Comparison of ENCODE assay signal across 17 cellular contexts in genomic region chr16:57282510-57283213, GRCh38. TPM values are rescaled to one million over a fixed set of nuclear protein-coding genes. Genes with fewer than 3 reads are reported as not detected.
DNase-seq lines count a peak whose midpoint lies in the region; ATAC-seq, FAIRE-seq and TF ChIP-seq lines count a peak whose summit lies in the region.
"Had no signal": no experiment of that assay in that cellular context is flagged by ENCODE, and none has a peak within 500 bp of the region (broad histone marks: within the 10 kb centered on the region; RNA-seq: fewer than 3 reads in every experiment).

No MANE protein-coding gene starts in this region.

- ATAC-seq in body of pancreas = no peak
- ATAC-seq in lung (ENCODE audit: insufficient read depth, low FRiP score) = no peak
- no peak for ATAC-seq in GM18861 (IDR thresholded peaks at IDR 0.05; ENCODE audit: unreplicated experiment)
- ATAC-seq: activated CD8-positive, alpha-beta memory T cell treated with anti-CD3 and anti-CD28 coated beads, Interleukin-2, amount 10 ng/mL, durations not matched to agents 7 days and 5 days had no signal

- DNase-seq in D341Med (ENCODE audit: low spot score) = peak; percentile 9
- peak in 3 of 4 donors; percentile 41 to 58 (median 53) for DNase-seq in body of pancreas
- no peak for DNase-seq in lung (ENCODE audit: low spot score)
- DNase-seq in D721Med (ENCODE audit: insufficient read length, low spot score) = no peak
- DNase-seq in OCI-M2 (lab: John Stamatoyannopoulos, UW; ENCODE audit: unreplicated experiment) = no peak
- DNase-seq: activated CD8-positive, alpha-beta memory T cell treated with anti-CD3 and anti-CD28 coated beads, Interleukin-2, amount 10 ng/mL, durations not matched to agents 7 days and 5 days; BE2C; dermis blood vessel endothelial cell; NCI-H187 treated with DMSO at 0.1 percent for 48 hours; NCI-H510A treated with DMSO at 0.1 percent for 48 hours; psoas muscle; stimulated activated CD4-positive, alpha-beta T cell treated with anti-CD3 and anti-CD28 coated beads, Interleukin-15, amount 100 ng/mL, for 24 hours; stimulated activated naive CD8-positive, alpha-beta T cell treated with anti-CD3 and anti-CD28 coated beads, Interleukin-15, amount 100 ng/mL, for 72 hours; T-helper 2 cell had no signal

- no peak for TF ChIP-seq CTCF in body of pancreas (IDR thresholded peaks at IDR 0.05)
- TF ChIP-seq CTCF in lung (IDR thresholded peaks at IDR 0.05; ENCODE audit: control extremely low read depth, extremely low read depth) = no peak
- TF ChIP-seq CTCF in D721Med (IDR thresholded peaks at IDR 0.05; ENCODE audit: insufficient read depth, missing control alignments) = no peak

- FAIRE-seq in D721Med (lab: Jason Lieb, UNC) = no peak

- no peaks in the 10 kb centered on the region for H3K27me3 ChIP-seq in body of pancreas
- H3K27me3 ChIP-seq in lung (ENCODE audit: control insufficient read depth, insufficient read depth) = no peaks in the 10 kb centered on the region

- peak overlapping the region in 3 of 4 donors; percentile 81 to 84 (median 83) for H3K27ac ChIP-seq in body of pancreas
- peak overlapping the region in 1 of 2 donors; percentile 86 for H3K27ac ChIP-seq in lung (ENCODE audit: low read depth in 1 of 2, low read length in 1 of 2)
- peak overlapping the region; percentile 96 for H3K27ac ChIP-seq in temporal lobe (ENCODE audit: low read depth, low read length)
- H3K27ac ChIP-seq: psoas muscle had no signal

- intact Hi-C loops in body of pancreas (cut with DNase I) = no loop called here

- no peaks in the 10 kb centered on the region for H3K36me3 ChIP-seq in body of pancreas (replicated peaks in 1 of 2; ENCODE audit: insufficient read depth in 1 of 2, low read depth in 2 of 2)
- no peaks in the 10 kb centered on the region for H3K36me3 ChIP-seq in lung (ENCODE audit: control insufficient read depth in 2 of 2, insufficient read depth in 2 of 2, low read length in 2 of 2)
- H3K36me3 ChIP-seq: BE2C, esophagus muscularis mucosa had no signal

- H3K4me1 ChIP-seq in body of pancreas = peaks cover 58% of the 10 kb centered on the region
- H3K4me1 ChIP-seq in lung (ENCODE audit: control insufficient read depth in 2 of 2, insufficient read depth in 2 of 2, low read length in 2 of 2) = peaks cover 0 to 15% of the 10 kb centered on the region in 2 donors
- H3K4me1 ChIP-seq: BE2C had no signal

- H3K4me3 ChIP-seq in body of pancreas (no peak overlapping the region), lung (peak overlapping the region; percentile 33)

- TF ChIP-seq POLR2A in body of pancreas (IDR thresholded peaks at IDR 0.05) = no peak

- 39 to 40% methylated on average over 8 of the region's 8 CpGs for WGBS in body of pancreas, 2 donors
- 51 to 65% methylated on average over 8 of the region's 8 CpGs for WGBS in lung, 2 donors

- no peaks in the 10 kb centered on the region for H3K9me3 ChIP-seq in body of pancreas
- no peaks in the 10 kb centered on the region for H3K9me3 ChIP-seq in lung (ENCODE audit: control insufficient read depth in 2 of 2, insufficient read depth in 1 of 2, low read length in 1 of 2)
- H3K9me3 ChIP-seq: esophagus muscularis mucosa, psoas muscle had no signal

RNA-seq across cellular contexts. Expression of gene PLLP, which starts 1.8 kb away (rescaled TPM):
- total RNA-seq in body of pancreas (10 to 100 TPM; 32.9 to 43.2 TPM), lung (10 to 100 TPM; 23.8 to 63.7 TPM), temporal lobe (1.5 TPM)
- 10 to 100 TPM; 59.6 to 98.7 TPM for polyA plus RNA-seq in lung
- total RNA-seq: activated CD8-positive, alpha-beta memory T cell treated with anti-CD3 and anti-CD28 coated beads, Interleukin-2, amount 10 ng/mL, durations not matched to agents 7 days and 5 days had no signal

RNA-seq across cellular contexts. Expression of gene ARL2BP, which starts 37.6 kb away (rescaled TPM):
- total RNA-seq in body of pancreas (10 to 100 TPM; 15.8 to 21.5 TPM), lung (10 to 100 TPM; 45.1 to 63.2 TPM), temporal lobe (40.3 TPM)
- 10 to 100 TPM; 32.8 to 43.2 TPM for polyA plus RNA-seq in lung

Comparison
In these comparisons a context has a peak if more than half of its experiments do, and no peak if none do; other contexts are left out.
1. DNase-seq: peak in D341Med (single experiment) and body of pancreas (3 of 4); none in lung (single experiment), D721Med (single experiment) and OCI-M2 (single experiment).
2. RNA of gene PLLP, which starts 1.8 kb away (total RNA-seq): 23.8 to 63.7 TPM in lung and 32.9 to 43.2 TPM in body of pancreas; 1.5 TPM in temporal lobe (single experiment); every median in the first group is over 10 times any median in the second.